20 cellular contexts compared by ENCODE assay signal in genomic region chr21:30984897-30985296, GRCh38. TPM values are rescaled to one million over a fixed set of nuclear protein-coding genes. Genes with fewer than 3 reads are reported as not detected.
A peak's percentile ranks its signal among the peaks of the same experiment; 100 is the strongest.
DNase-seq lines count a peak whose midpoint lies in the region; ATAC-seq and TF ChIP-seq lines count a peak whose summit lies in the region.
"Had no signal": no experiment of that assay in that cellular context is flagged by ENCODE, and none has a peak within 500 bp of the region (broad histone marks: within the 10 kb centered on the region; RNA-seq: fewer than 3 reads in every experiment).

No MANE protein-coding gene starts in this region.

- WGBS in esophagus muscularis mucosa: 60% methylated on average over 3 of the region's 3 CpGs

- no peak overlapping the region for H3K27ac ChIP-seq in esophagus muscularis mucosa (replicated peaks in 1 of 4)
- H3K27ac ChIP-seq: SJSA1 had no signal

- intact Hi-C loops in esophagus muscularis mucosa (cut with DNase I): no loop called here

- peak; percentile 30 for DNase-seq in NCI-H748 (lab: John Stamatoyannopoulos, UW; ENCODE audit: unreplicated experiment)
- no peak for DNase-seq in NCI-H748 treated with DMSO at 0.1 percent for 48 hours (lab: John Stamatoyannopoulos, UW)
- peak in 2 of 3 experiments; percentile 80 to 92 for DNase-seq in NCI-H1417 (lab: John Stamatoyannopoulos, UW)
- peak; percentile 80 for DNase-seq in NCI-H774 (lab: John Stamatoyannopoulos, UW)
- DNase-seq in esophagus muscularis mucosa (ENCODE audit: extremely low spot score): peak; percentile 83
- no peak for DNase-seq in activated CD4-positive, alpha-beta T cell treated with anti-CD3 and anti-CD28 coated beads, Interleukin-2, amount 50 U/mL, for 48 hours
- no peak for DNase-seq in activated T-cell treated with anti-CD3 and anti-CD28 coated beads, Interleukin-2, amount 50 U/mL, for 24 hours
- DNase-seq: CD4-positive, alpha-beta memory T cell; GF-D8; GOT3; HFFc6; NCI-H187; NCI-H510A treated with DMSO at 0.1 percent for 48 hours; OCI-M1 had no signal

- H3K4me3 ChIP-seq in esophagus muscularis mucosa: no peak overlapping the region
- H3K4me3 ChIP-seq: K562, SJSA1 had no signal

- H3K4me1 Mint-ChIP-seq in activated T-cell treated with anti-CD3 and anti-CD28 coated beads, Interleukin-2, amount 50 U/mL, for 24 hours (ENCODE audit: low read depth): no peaks in the 10 kb centered on the region

- no peaks in the 10 kb centered on the region for H3K4me1 ChIP-seq in esophagus muscularis mucosa
- H3K4me1 ChIP-seq: SJSA1 had no signal

- TF ChIP-seq POLR2A in esophagus muscularis mucosa (IDR thresholded peaks at IDR 0.05; ENCODE audit: low read depth): no peak

- H3K27me3 ChIP-seq in esophagus muscularis mucosa: no peaks in the 10 kb centered on the region
- H3K27me3 ChIP-seq: SJSA1 had no signal

- H3K27ac Mint-ChIP-seq in activated T-cell treated with anti-CD3 and anti-CD28 coated beads, Interleukin-2, amount 50 U/mL, for 24 hours: no peak overlapping the region
- H3K27ac Mint-ChIP-seq: HFFc6 had no signal

- H3K9me3 Mint-ChIP-seq in activated T-cell treated with anti-CD3 and anti-CD28 coated beads, Interleukin-2, amount 50 U/mL, for 24 hours: no peaks in the 10 kb centered on the region
- H3K9me3 Mint-ChIP-seq: CD4-positive, alpha-beta memory T cell had no signal

- no peak overlapping the region for H3K4me3 Mint-ChIP-seq in activated T-cell treated with anti-CD3 and anti-CD28 coated beads, Interleukin-2, amount 50 U/mL, for 24 hours
- H3K4me3 Mint-ChIP-seq: CD4-positive, alpha-beta memory T cell; HFFc6 had no signal

- no peaks in the 10 kb centered on the region for H3K27me3 Mint-ChIP-seq in activated T-cell treated with anti-CD3 and anti-CD28 coated beads, Interleukin-2, amount 50 U/mL, for 24 hours
- H3K27me3 Mint-ChIP-seq: CD4-positive, alpha-beta memory T cell had no signal

- no peaks in the 10 kb centered on the region for H3K9me3 ChIP-seq in esophagus muscularis mucosa
- H3K9me3 ChIP-seq: SJSA1 had no signal

- H3K36me3 ChIP-seq in esophagus muscularis mucosa: no peaks in the 10 kb centered on the region
- H3K36me3 ChIP-seq: SJSA1 had no signal

- no peaks in the 10 kb centered on the region for H3K36me3 Mint-ChIP-seq in activated T-cell treated with anti-CD3 and anti-CD28 coated beads, Interleukin-2, amount 50 U/mL, for 24 hours (ENCODE audit: low read depth)
- H3K36me3 Mint-ChIP-seq: CD4-positive, alpha-beta memory T cell had no signal

- TF ChIP-seq EP300 in esophagus muscularis mucosa (IDR thresholded peaks at IDR 0.05): no peak

- ATAC-seq in GM18520 (IDR thresholded peaks at IDR 0.05; ENCODE audit: unreplicated experiment): no peak
- ATAC-seq: K562 had no signal

- no peak for TF ChIP-seq CTCF in esophagus muscularis mucosa (IDR thresholded peaks at IDR 0.05)

RNA-seq across cellular contexts. Expression of gene KRTAP19-8, which starts 53.4 kb away (rescaled TPM):
- not detected for total RNA-seq in esophagus muscularis mucosa
- total RNA-seq: A172; CD4-positive, alpha-beta memory T cell; Daoy; HFFc6; K562; RPMI7951; SJSA1 had no signal

Comparison
In these comparisons a context has a peak if more than half of its experiments do, and no peak if none do; other contexts are left out.
1. DNase-seq: peak in NCI-H748 (single experiment), NCI-H1417 (2 of 3), NCI-H774 (single experiment) and esophagus muscularis mucosa (single experiment); none in NCI-H748 treated with DMSO at 0.1 percent for 48 hours (single experiment), activated CD4-positive, alpha-beta T cell treated with anti-CD3 and anti-CD28 coated beads, Interleukin-2, amount 50 U/mL, for 48 hours (0 of 2) and activated T-cell treated with anti-CD3 and anti-CD28 coated beads, Interleukin-2, amount 50 U/mL, for 24 hours (single experiment).